In genomic region chr7:11551470-11551869, GRCh38 we compare ENCODE assay signal across 31 cellular contexts.
"Had no signal": no experiment of that assay in that cellular context is flagged by ENCODE, and none has a peak within 500 bp of the region (broad histone marks: within the 10 kb centered on the region; RNA-seq: fewer than 3 reads in every experiment).

No MANE protein-coding gene starts in this region.

- H3K4me3 ChIP-seq: ascending aorta, cardiac muscle cell had no signal

- H3K9me3 ChIP-seq: ascending aorta had no signal

- H3K4me1 ChIP-seq: ascending aorta had no signal

- H3K27me3 ChIP-seq: ascending aorta, cardiac muscle cell had no signal

- ATAC-seq: activated CD8-positive, alpha-beta memory T cell treated with anti-CD3 and anti-CD28 coated beads, Interleukin-2, amount 10 ng/mL, durations not matched to agents 7 days and 5 days; activated CD8-positive, alpha-beta T cell treated with anti-CD3 and anti-CD28 coated beads, Interleukin-2, amount 10 ng/mL, durations not matched to agents 7 days and 5 days; activated naive CD8-positive, alpha-beta T cell treated with anti-CD3 and anti-CD28 coated beads, Interleukin-2, amount 50 U/mL, for 24 hours had no signal

- DNase-seq: activated B cell treated with CpG ODN at 0.5 μM for 24 hours; activated CD4-positive, alpha-beta memory T cell treated with anti-CD3 and anti-CD28 coated beads for 36 hours; activated CD4-positive, alpha-beta T cell treated with anti-CD3 and anti-CD28 coated beads for 4 hours; activated CD4-positive, alpha-beta T cell treated with anti-CD3 and anti-CD28 coated beads, Interleukin-2, amount 10 ng/mL, durations not matched to agents 24 days and 14 days; activated CD4-positive, alpha-beta T cell treated with anti-CD3 and anti-CD28 coated beads, Interleukin-2, amount 50 U/mL, for 1 hour; activated CD4-positive, alpha-beta T cell treated with anti-CD3 and anti-CD28 coated beads, Interleukin-2, amount 50 U/mL, for 4 hours; activated CD4-positive, CD25-positive, alpha-beta regulatory T cell treated with anti-CD3 and anti-CD28 coated beads, Interleukin-2, amount 50 U/mL, for 72 hours; activated CD8-positive, alpha-beta memory T cell treated with anti-CD3 and anti-CD28 coated beads for 24 hours; activated CD8-positive, alpha-beta memory T cell treated with anti-CD3 and anti-CD28 coated beads, Interleukin-2, amount 10 ng/mL, durations not matched to agents 7 days and 5 days; activated CD8-positive, alpha-beta memory T cell treated with anti-CD3 and anti-CD28 coated beads, Interleukin-2, amount 50 U/mL, for 48 hours; activated CD8-positive, alpha-beta T cell treated with anti-CD3 and anti-CD28 coated beads, Interleukin-2, amount 10 ng/mL, durations not matched to agents 7 days and 5 days; activated effector memory CD4-positive, alpha-beta T cell treated with Interleukin-2 at 50 U/mL for 16 hours; activated gamma-delta T cell; activated naive CD4-positive, alpha-beta T cell treated with anti-CD3 and anti-CD28 coated beads, Interleukin-2, amount 10 ng/mL, durations not matched to agents 7 days and 5 days; activated naive CD4-positive, alpha-beta T cell treated with Interleukin-2 at 50 U/mL for 16 hours; activated naive CD8-positive, alpha-beta T cell treated with anti-CD3 and anti-CD28 coated beads, Interleukin-2, amount 10 ng/mL, durations not matched to agents 7 days and 5 days; activated naive CD8-positive, alpha-beta T cell treated with anti-CD3 and anti-CD28 coated beads, Interleukin-2, amount 50 U/mL, for 24 hours; activated T-cell treated with anti-CD3 and anti-CD28 coated beads, Interleukin-2, amount 50 U/mL, for 24 hours; activated T-cell treated with anti-CD3 and anti-CD28 coated beads, Interleukin-2, amount 50 U/mL, for 48 hours; amygdala; anterior cingulate cortex; caudate nucleus; cerebellar nuclear complex; T-helper 1 cell; T-helper 2 cell; T-helper 9 cell had no signal

- FAIRE-seq: bronchial epithelial cell, TTC549 had no signal

- H3K36me3 ChIP-seq: ascending aorta, cardiac muscle cell had no signal

- H3K27ac ChIP-seq: ascending aorta, cardiac muscle cell, VCaP had no signal
